In the genomic region with DNA sequence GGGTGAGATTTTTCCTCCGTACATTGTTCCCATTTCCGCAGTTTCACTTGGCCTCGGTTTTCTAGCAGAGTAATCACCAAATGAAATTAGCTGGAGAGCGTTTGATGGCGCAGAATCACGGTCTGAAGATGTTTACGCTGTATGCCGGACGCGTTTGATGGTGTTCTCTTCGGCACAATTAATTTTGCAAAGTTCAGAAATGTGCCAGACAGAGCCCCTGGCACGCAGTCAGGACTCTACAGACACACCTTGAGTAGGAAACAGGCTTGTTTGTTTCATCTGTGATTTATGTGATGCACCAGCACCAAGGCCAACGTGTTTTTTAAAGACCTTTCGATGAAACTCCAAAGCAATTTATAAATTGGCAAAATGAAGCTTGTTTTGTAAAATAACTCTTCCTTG, we compare ENCODE assay signal across 9 cellular contexts. TPM values are rescaled to one million over a fixed set of nuclear protein-coding genes. Genes with fewer than 3 reads are reported as not detected.
DNase-seq lines count a peak whose midpoint lies in the region; ATAC-seq, FAIRE-seq and TF ChIP-seq lines count a peak whose summit lies in the region.
"Had no signal": no experiment of that assay in that cellular context is flagged by ENCODE, and none has a peak within 500 bp of the region (broad histone marks: within the 10 kb centered on the region; RNA-seq: fewer than 3 reads in every experiment).

No MANE protein-coding gene starts in this region.

- H2AFZ ChIP-seq in mesenchymal stem cell (ENCODE audit: low read depth, low read length): peak overlapping the region; percentile 97

- H3K27ac ChIP-seq in mesenchymal stem cell (ENCODE audit: low read length, poor library complexity, severe bottlenecking) (peak overlapping the region; percentile 95), upper lobe of left lung (peak overlapping the region; percentile 93 to 98 (median 94))

- no peaks in the 10 kb centered on the region for H3K9me3 Mint-ChIP-seq in activated T-cell treated with anti-CD3 and anti-CD28 coated beads, Interleukin-2, amount 50 U/mL, for 24 hours

- H3K36me3 Mint-ChIP-seq in activated T-cell treated with anti-CD3 and anti-CD28 coated beads, Interleukin-2, amount 50 U/mL, for 24 hours (ENCODE audit: low read depth): peaks cover 2% of the 10 kb centered on the region

- H2BK120ac ChIP-seq in mesenchymal stem cell (ENCODE audit: low read depth, low read length): peak overlapping the region; percentile 94

- TF ChIP-seq CTCF in cardiac fibroblast (IDR thresholded peaks at IDR 0.05; ENCODE audit: low read depth, low read length) (no peak), upper lobe of left lung (IDR thresholded peaks at IDR 0.05) (no peak)

- peak overlapping the region; percentile 78 to 81 for H3K4me3 ChIP-seq in cardiac fibroblast (replicated peaks in 1 of 2; ENCODE audit: low read depth in 2 of 2, low read length in 2 of 2)
- H3K4me3 ChIP-seq in mesenchymal stem cell (ENCODE audit: insufficient read depth in 1 of 2, low read depth in 1 of 2, low read length in 2 of 2): peak overlapping the region; percentile 89 to 94
- peak overlapping the region; percentile 70 to 97 (median 86) for H3K4me3 ChIP-seq in upper lobe of left lung

- H3K4ac ChIP-seq in mesenchymal stem cell (ENCODE audit: low read depth in 1 of 2, low read length in 2 of 2): peak overlapping the region; percentile 98 to 100

- H3K4me3 Mint-ChIP-seq in activated T-cell treated with anti-CD3 and anti-CD28 coated beads, Interleukin-2, amount 50 U/mL, for 24 hours: peak overlapping the region; percentile 80

- H3K79me1 ChIP-seq in mesenchymal stem cell (replicated peaks; ENCODE audit: low read length, poor library complexity, severe bottlenecking): peaks cover 11% of the 10 kb centered on the region

- H4K8ac ChIP-seq in mesenchymal stem cell (ENCODE audit: low read length): peak overlapping the region; percentile 89

- WGBS in mesenchymal stem cell: 2% methylated on average over 11 of the region's 14 CpGs
- WGBS in upper lobe of left lung, 2 donors: 5 to 7% methylated on average over 14 of the region's 14 CpGs

- no peak for FAIRE-seq in frontal cortex (lab: Jason Lieb, UNC)
- FAIRE-seq: G401.6 had no signal

- H3K27me3 Mint-ChIP-seq in activated T-cell treated with anti-CD3 and anti-CD28 coated beads, Interleukin-2, amount 50 U/mL, for 24 hours: peaks cover 71% of the 10 kb centered on the region

- H3K27ac Mint-ChIP-seq in activated T-cell treated with anti-CD3 and anti-CD28 coated beads, Interleukin-2, amount 50 U/mL, for 24 hours: no peak overlapping the region

- H3K18ac ChIP-seq in mesenchymal stem cell (ENCODE audit: low read depth in 1 of 2, low read length in 2 of 2): peak overlapping the region; percentile 99 to 100

- peak overlapping the region; percentile 99 for H4K91ac ChIP-seq in mesenchymal stem cell (ENCODE audit: low read length)

- H3K9me3 ChIP-seq in mesenchymal stem cell (ENCODE audit: control insufficient read depth, low read length) (no peaks in the 10 kb centered on the region), upper lobe of left lung (no peaks in the 10 kb centered on the region)

- peaks cover 0 to 3% of the 10 kb centered on the region in 2 experiments for H3K27me3 ChIP-seq in mesenchymal stem cell (ENCODE audit: control insufficient read depth in 1 of 2, insufficient read depth in 1 of 2, low read length in 2 of 2)
- peaks cover 0 to 5% (median 0%) of the 10 kb centered on the region in 4 donors for H3K27me3 ChIP-seq in upper lobe of left lung

- H2BK15ac ChIP-seq in mesenchymal stem cell (ENCODE audit: low read depth, poor library complexity, severe bottlenecking): peak overlapping the region; percentile 73

- peak in 1 of 2 donors; percentile 1 for ATAC-seq in upper lobe of left lung (ENCODE audit: low FRiP score in 2 of 2)
- ATAC-seq in HG02588 (IDR thresholded peaks at IDR 0.05; ENCODE audit: unreplicated experiment): no peak
- no peak for ATAC-seq in GM21529 (IDR thresholded peaks at IDR 0.05; ENCODE audit: unreplicated experiment)

- H2BK12ac ChIP-seq in mesenchymal stem cell (ENCODE audit: low read length in 2 of 2): peak overlapping the region in 1 of 2 experiments; percentile 89

- DNase-seq in activated T-cell treated with anti-CD3 and anti-CD28 coated beads, Interleukin-2, amount 50 U/mL, for 24 hours: peak; percentile 30
- DNase-seq in activated T-cell treated with anti-CD3 and anti-CD28 coated beads, Interleukin-2, amount 50 U/mL, for 1 hour: no peak
- no peak for DNase-seq in cardiac fibroblast (ENCODE audit: low read depth in 2 of 2)
- DNase-seq in mesenchymal stem cell: no peak
- DNase-seq in upper lobe of left lung: peak in 1 of 2 donors; percentile 27
- DNase-seq in frontal cortex (ENCODE audit: low spot score in 2 of 2): no peak

- peak overlapping the region in 1 of 2 experiments; percentile 99 for H3K23ac ChIP-seq in mesenchymal stem cell (ENCODE audit: low read length in 2 of 2)

- peak overlapping the region; percentile 82 for H2BK5ac ChIP-seq in mesenchymal stem cell (ENCODE audit: low read depth, low read length, poor library complexity, severe bottlenecking)

- H3K14ac ChIP-seq in mesenchymal stem cell (ENCODE audit: low read length in 2 of 2): peak overlapping the region in 1 of 2 experiments; percentile 97

- H3K4me2 ChIP-seq in mesenchymal stem cell (ENCODE audit: low read length, poor library complexity, severe bottlenecking): peak overlapping the region; percentile 94

- TF ChIP-seq POLR2A in upper lobe of left lung (IDR thresholded peaks at IDR 0.05): no peak

- H3K4me1 Mint-ChIP-seq in activated T-cell treated with anti-CD3 and anti-CD28 coated beads, Interleukin-2, amount 50 U/mL, for 24 hours (ENCODE audit: low read depth): peaks cover 18% of the 10 kb centered on the region

- H3K4me1 ChIP-seq in mesenchymal stem cell (ENCODE audit: control insufficient read depth, insufficient read depth, low read depth, low read length) (peaks cover 7% of the 10 kb centered on the region), upper lobe of left lung (peaks cover 5 to 62% (median 25%) of the 10 kb centered on the region in 4 donors)

- no peak overlapping the region for H2AK5ac ChIP-seq in mesenchymal stem cell (ENCODE audit: low read length, severe bottlenecking)

- H3K9ac ChIP-seq in mesenchymal stem cell (ENCODE audit: low read length): peak overlapping the region; percentile 95

- H3K36me3 ChIP-seq in mesenchymal stem cell (ENCODE audit: control insufficient read depth in 1 of 2, insufficient read depth in 2 of 2, low read depth in 1 of 2, low read length in 2 of 2) (no peaks in the 10 kb centered on the region), upper lobe of left lung (no peaks in the 10 kb centered on the region)

- no peak for TF ChIP-seq EP300 in upper lobe of left lung (IDR thresholded peaks at IDR 0.05)

RNA-seq across cellular contexts. Expression of a gene that starts 0.9 kb away (rescaled TPM):
- polyA plus RNA-seq in mesenchymal stem cell (2013, experiment 1 of 2): 61.7 TPM
- polyA plus RNA-seq in mesenchymal stem cell (2013, experiment 2 of 2): 62.0 TPM
- 100 to 1,000 TPM in 1 of 6 donors, 10 to 100 TPM in 5; 69.1 to 103 (median 85.8) TPM for total RNA-seq in upper lobe of left lung
- total RNA-seq in frontal cortex: 48.1 TPM
